ENCODE assay signal across 8 cellular contexts in genomic region chr10:101018600-101019439, GRCh38. TPM values are rescaled to one million over a fixed set of nuclear protein-coding genes. Genes with fewer than 3 reads are reported as not detected.
DNase-seq lines count a peak whose midpoint lies in the region; ATAC-seq, FAIRE-seq and TF ChIP-seq lines count a peak whose summit lies in the region.

No MANE protein-coding gene starts in this region.

- peak; percentile 38 for FAIRE-seq in GM12891 (lab: Jason Lieb, UNC)

- TF ChIP-seq POLR2A in GM12891 (IDR thresholded peaks at IDR 0.05; ENCODE audit: low read depth, low read length): no peak

- peak; percentile 87 for TF ChIP-seq CTCF in chondrocyte (IDR thresholded peaks at IDR 0.05)

- POLR2A ChIA-PET in activated CD4-positive, alpha-beta T cell treated with anti-CD3 and anti-CD28 coated beads for 36 hours (lab: Charles Lee): interaction anchor here (0.6 kb wide), 1 partner anchor 27 kb away, joined by 3 read pairs; no protein-coding TSS in a partner anchor

- DNase-seq in A172 (ENCODE audit: low spot score) (peak; percentile 77), GM12891 (ENCODE audit: insufficient read length, low spot score) (peak; percentile 83), NCI-H2196 (lab: John Stamatoyannopoulos, UW; ENCODE audit: unreplicated experiment) (peak; percentile 79), chondrocyte (ENCODE audit: low spot score) (peak; percentile 93), kidney tubule cell (ENCODE audit: low spot score) (peak; percentile 83)
- peak; percentile 93 for DNase-seq in activated CD4-positive, alpha-beta T cell treated with anti-CD3 and anti-CD28 coated beads for 36 hours
- DNase-seq in stimulated activated CD4-positive, alpha-beta T cell treated with anti-CD3 and anti-CD28 coated beads, Interleukin-2, amount 100 ng/mL, for 48 hours: peak; percentile 83

- H3K4me1 Mint-ChIP-seq in activated CD4-positive, alpha-beta T cell treated with anti-CD3 and anti-CD28 coated beads for 36 hours: peaks cover 12% of the 10 kb centered on the region
- peaks cover 21% of the 10 kb centered on the region for H3K4me1 Mint-ChIP-seq in chondrocyte (ENCODE audit: low read depth)

- H3K4me3 Mint-ChIP-seq in activated CD4-positive, alpha-beta T cell treated with anti-CD3 and anti-CD28 coated beads for 36 hours: no peak overlapping the region
- no peak overlapping the region for H3K4me3 Mint-ChIP-seq in chondrocyte (ENCODE audit: unreplicated experiment)

- H3K9me3 Mint-ChIP-seq in activated CD4-positive, alpha-beta T cell treated with anti-CD3 and anti-CD28 coated beads for 36 hours (ENCODE audit: low read depth): no peaks in the 10 kb centered on the region
- no peaks in the 10 kb centered on the region for H3K9me3 Mint-ChIP-seq in chondrocyte (ENCODE audit: low read depth)

- CTCF ChIA-PET in activated CD4-positive, alpha-beta T cell treated with anti-CD3 and anti-CD28 coated beads for 36 hours (lab: Charles Lee): interaction anchor here (0.6 to 7.2 kb wide), 31 partner anchors 10 to 1231 kb away, joined by 3 to 73 read pairs (median 3); partner anchors contain the start of genes LZTS2, NDUFB8, PDZD7 and SFXN3

- intact Hi-C loops in activated CD4-positive, alpha-beta T cell treated with anti-CD3 and anti-CD28 coated beads for 36 hours (cut with DNase I, micrococcal nuclease): loop anchor here (1.0 to 10.0 kb wide), 2 partner anchors 46 to 49 kb away; partner anchors contain the start of gene KAZALD1 (in 1 of the 2)

- H3K27me3 Mint-ChIP-seq in activated CD4-positive, alpha-beta T cell treated with anti-CD3 and anti-CD28 coated beads for 36 hours: peaks cover 37% of the 10 kb centered on the region
- H3K27me3 Mint-ChIP-seq in chondrocyte (ENCODE audit: low read depth): peaks cover 5% of the 10 kb centered on the region

- no peak overlapping the region for H3K27ac Mint-ChIP-seq in activated CD4-positive, alpha-beta T cell treated with anti-CD3 and anti-CD28 coated beads for 36 hours
- no peak overlapping the region for H3K27ac Mint-ChIP-seq in chondrocyte (ENCODE audit: unreplicated experiment)

- H3K36me3 Mint-ChIP-seq in activated CD4-positive, alpha-beta T cell treated with anti-CD3 and anti-CD28 coated beads for 36 hours (ENCODE audit: low read depth): no peaks in the 10 kb centered on the region
- H3K36me3 Mint-ChIP-seq in chondrocyte (ENCODE audit: low read depth): no peaks in the 10 kb centered on the region

- peak; percentile 87 for ATAC-seq in activated CD4-positive, alpha-beta T cell treated with anti-CD3 and anti-CD28 coated beads for 36 hours
- ATAC-seq in HG03354 (IDR thresholded peaks at IDR 0.05; ENCODE audit: poor library complexity, severe bottlenecking, unreplicated experiment): no peak

TF ChIP-seq in GM12891, 5 proteins besides CTCF, POLR2A, EP300 and RAD21:
- TF ChIP-seq SPI1 (IDR thresholded peaks at IDR 0.05; ENCODE audit: low read depth, low read length) (no peak), POU2F2 (IDR thresholded peaks at IDR 0.05; ENCODE audit: low read depth, low read length) (no peak), PAX5 (IDR thresholded peaks at IDR 0.05; ENCODE audit: insufficient read depth, low read length, severe bottlenecking) (no peak), POLR2AphosphoS5 (IDR thresholded peaks at IDR 0.05; ENCODE audit: low read depth, low read length) (no peak), TAF1 (IDR thresholded peaks at IDR 0.05; ENCODE audit: low read depth, low read length) (no peak)

RNA-seq across cellular contexts. Expression of gene PDZD7, which starts 12.1 kb away (rescaled TPM):
- total RNA-seq in A172 (2014; rRNA removed; shearing (Covaris generic)): 2.2 and 5.0 TPM in 2 replicates
- 0.03 TPM for polyA plus RNA-seq in GM12891 (2012; ENCODE audit: low read depth, missing spikeins)
- under 1 TPM; 0.28 to 0.32 TPM for total RNA-seq in activated CD4-positive, alpha-beta T cell treated with anti-CD3 and anti-CD28 coated beads for 36 hours
- total RNA-seq in chondrocyte: 1.4 to 1.8 TPM (median 1.7 TPM) in 3 replicates

RNA-seq across cellular contexts. Expression of gene SFXN3, which starts 12.2 kb away (rescaled TPM):
- total RNA-seq in A172 (2014; rRNA removed; shearing (Covaris generic)): 78.0 and 80.5 TPM in 2 replicates
- 0.46 TPM for polyA plus RNA-seq in GM12891 (2012; ENCODE audit: low read depth, missing spikeins)
- total RNA-seq in activated CD4-positive, alpha-beta T cell treated with anti-CD3 and anti-CD28 coated beads for 36 hours: 10 to 100 TPM; 30.0 to 37.7 TPM
- 92.4 to 101 TPM (median 96.9 TPM) in 3 replicates for total RNA-seq in chondrocyte

RNA-seq across cellular contexts. Expression of gene LZTS2, which starts 19.2 kb away (rescaled TPM):
- 66.5 and 76.9 TPM in 2 replicates for total RNA-seq in A172 (2014; rRNA removed; shearing (Covaris generic))
- 14.1 TPM for polyA plus RNA-seq in GM12891 (2012; ENCODE audit: low read depth, missing spikeins)
- total RNA-seq in activated CD4-positive, alpha-beta T cell treated with anti-CD3 and anti-CD28 coated beads for 36 hours: 10 to 100 TPM; 14.8 to 15.7 TPM
- total RNA-seq in chondrocyte: 58.9 to 80.7 TPM (median 79.4 TPM) in 3 replicates

RNA-seq across cellular contexts. Expression of gene TWNK, which starts 31.5 kb away (rescaled TPM):
- total RNA-seq in A172 (2014; rRNA removed; shearing (Covaris generic)): 6.4 and 25.1 TPM in 2 replicates
- polyA plus RNA-seq in GM12891 (2012; ENCODE audit: low read depth, missing spikeins): 15.0 TPM
- total RNA-seq in activated CD4-positive, alpha-beta T cell treated with anti-CD3 and anti-CD28 coated beads for 36 hours: 10 to 100 TPM; 13.8 to 17.9 TPM
- total RNA-seq in chondrocyte: 4.8 to 6.6 TPM (median 5.4 TPM) in 3 replicates

RNA-seq across cellular contexts. Expression of gene MRPL43, which starts 31.5 kb away (rescaled TPM):
- 92.5 and 118 TPM in 2 replicates for total RNA-seq in A172 (2014; rRNA removed; shearing (Covaris generic))
- 57.3 TPM for polyA plus RNA-seq in GM12891 (2012; ENCODE audit: low read depth, missing spikeins)
- 10 to 100 TPM; 53.4 to 62.6 TPM for total RNA-seq in activated CD4-positive, alpha-beta T cell treated with anti-CD3 and anti-CD28 coated beads for 36 hours
- total RNA-seq in chondrocyte: 54.0 to 74.1 TPM (median 57.3 TPM) in 3 replicates
